Comparison of ENCODE assay signal across 21 cellular contexts in the genomic region with DNA sequence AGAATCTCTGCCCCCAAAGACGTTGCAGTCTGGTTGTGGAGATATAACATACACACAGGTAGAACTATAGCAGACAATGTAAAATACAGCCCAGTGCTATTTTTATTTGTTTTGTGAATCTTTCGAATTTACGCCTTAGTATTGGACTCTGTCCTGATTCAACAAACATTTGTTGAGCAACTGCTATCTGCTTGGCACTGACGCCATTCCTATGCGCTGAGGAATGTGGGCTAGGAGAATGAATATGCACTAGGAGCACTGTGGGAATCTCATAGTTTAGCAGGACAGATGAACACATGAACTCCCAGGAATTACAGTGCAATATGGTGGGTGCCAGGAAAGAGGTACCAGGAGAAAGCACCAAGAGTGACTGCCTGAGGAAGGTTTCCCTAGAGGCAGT.
A peak's percentile ranks its signal among the peaks of the same experiment; 100 is the strongest.
DNase-seq lines count a peak whose midpoint lies in the region; ATAC-seq and TF ChIP-seq lines count a peak whose summit lies in the region.
"Had no signal": no experiment of that assay in that cellular context is flagged by ENCODE, and none has a peak within 500 bp of the region (broad histone marks: within the 10 kb centered on the region; RNA-seq: fewer than 3 reads in every experiment).

No MANE protein-coding gene starts in this region.

- H3K79me2 ChIP-seq in osteoblast (ENCODE audit: insufficient read depth, low read length), result no peaks in the 10 kb centered on the region

- intact Hi-C loops in naive thymus-derived CD4-positive, alpha-beta T cell (cut with micrococcal nuclease), result no loop called here

- H3K36me3 Mint-ChIP-seq in naive thymus-derived CD4-positive, alpha-beta T cell, result peaks cover 0 to 40% (median 18%) of the 10 kb centered on the region in 5 donors

- H3K27ac Mint-ChIP-seq in naive thymus-derived CD4-positive, alpha-beta T cell, result no peak overlapping the region
- H3K27ac Mint-ChIP-seq: CD8-positive, alpha-beta memory T cell; HFFc6; IgD-negative memory B cell had no signal

- DNase-seq in NCI-H460 (ENCODE audit: extremely low read depth, low read depth) (peak; percentile 35), fibroblast of gingiva (ENCODE audit: low read depth) (peak; percentile 4), osteoblast (ENCODE audit: insufficient read length, low spot score, missing footprints) (no peak), hepatic stellate cell (ENCODE audit: low spot score) (no peak), AML-193 (lab: John Stamatoyannopoulos, UW) (no peak)
- no peak for DNase-seq in naive thymus-derived CD4-positive, alpha-beta T cell
- DNase-seq: C1 segment of cervical spinal cord; CD8-positive, alpha-beta memory T cell; DMS53; EL; H7; HFFc6; Kasumi-1; NCI-H1105; NCI-H2081; NCI-H510A; NCI-H748 treated with DMSO at 0.1 percent for 48 hours had no signal

- no peak overlapping the region for H3K27ac ChIP-seq in BLaER1 treated with 17β-estradiol and CSF1 and Interleukin-3, amounts not matched to agents 10 nM and 100 nM
- H3K27ac ChIP-seq in osteoblast (ENCODE audit: low read depth, low read length), result peak overlapping the region; percentile 34
- H3K27ac ChIP-seq in naive thymus-derived CD4-positive, alpha-beta T cell (ENCODE audit: low read depth, low read length), result no peak overlapping the region

- H3K4me3 Mint-ChIP-seq in naive thymus-derived CD4-positive, alpha-beta T cell, result no peak overlapping the region
- H3K4me3 Mint-ChIP-seq: CD8-positive, alpha-beta memory T cell; HFFc6 had no signal

- TF ChIP-seq CTCF in osteoblast (IDR thresholded peaks at IDR 0.05; ENCODE audit: extremely low read depth, low read depth, low read length), result no peak

- CTCF ChIA-PET in naive thymus-derived CD4-positive, alpha-beta T cell (lab: Charles Lee), result no interaction called here

- ATAC-seq in naive thymus-derived CD4-positive, alpha-beta T cell, result no peak
- ATAC-seq in GM21447 (IDR thresholded peaks at IDR 0.05; ENCODE audit: unreplicated experiment), result no peak
- ATAC-seq: Right ventricle myocardium inferior had no signal

- no peaks in the 10 kb centered on the region for H4K20me1 ChIP-seq in BLaER1 treated with 17β-estradiol and CSF1 and Interleukin-3, amounts not matched to agents 10 nM and 100 nM
- H4K20me1 ChIP-seq in osteoblast (ENCODE audit: insufficient read depth, low read length), result no peaks in the 10 kb centered on the region

- no peaks in the 10 kb centered on the region for H3K36me3 ChIP-seq in BLaER1 treated with 17β-estradiol and CSF1 and Interleukin-3, amounts not matched to agents 10 nM and 100 nM
- no peaks in the 10 kb centered on the region for H3K36me3 ChIP-seq in osteoblast (ENCODE audit: insufficient read depth, low read length)
- H3K36me3 ChIP-seq in naive thymus-derived CD4-positive, alpha-beta T cell (ENCODE audit: control insufficient read depth in 2 of 3, insufficient read depth in 3 of 3, low read length in 3 of 3), result no peaks in the 10 kb centered on the region

- H3K4me1 Mint-ChIP-seq in naive thymus-derived CD4-positive, alpha-beta T cell, result peaks cover 0 to 10% (median 0%) of the 10 kb centered on the region in 7 donors
- H3K4me1 Mint-ChIP-seq: CD8-positive, alpha-beta memory T cell had no signal

- POLR2A ChIA-PET in naive thymus-derived CD4-positive, alpha-beta T cell (lab: Charles Lee), result no interaction called here

- H3K9me3 ChIP-seq in BLaER1 treated with 17β-estradiol and CSF1 and Interleukin-3, amounts not matched to agents 10 nM and 100 nM (replicated peaks in 1 of 11), result no peaks in the 10 kb centered on the region
- H3K9me3 ChIP-seq in osteoblast (ENCODE audit: low read depth, low read length), result no peaks in the 10 kb centered on the region
- H3K9me3 ChIP-seq in naive thymus-derived CD4-positive, alpha-beta T cell (ENCODE audit: control insufficient read depth in 2 of 3, low read length in 3 of 3), result no peaks in the 10 kb centered on the region

- peaks cover 0 to 6% (median 0%) of the 10 kb centered on the region in 5 donors for H3K27me3 Mint-ChIP-seq in naive thymus-derived CD4-positive, alpha-beta T cell
- H3K27me3 Mint-ChIP-seq: CD8-positive, alpha-beta memory T cell; IgD-negative memory B cell had no signal

- H3K4me2 ChIP-seq in BLaER1 treated with 17β-estradiol and CSF1 and Interleukin-3, amounts not matched to agents 10 nM and 100 nM, result peak overlapping the region in 6 of 11 experiments; percentile 6 to 29 (median 14); a peak in 4 of 22 replicates
- H3K4me2 ChIP-seq in osteoblast (ENCODE audit: insufficient read depth, low read length), result peak overlapping the region; percentile 41

- no peaks in the 10 kb centered on the region for H3K9me3 Mint-ChIP-seq in naive thymus-derived CD4-positive, alpha-beta T cell
- H3K9me3 Mint-ChIP-seq: CD8-positive, alpha-beta memory T cell; HFFc6; IgD-negative memory B cell had no signal

- no peak overlapping the region for H3K9ac ChIP-seq in BLaER1 treated with 17β-estradiol and CSF1 and Interleukin-3, amounts not matched to agents 10 nM and 100 nM

- H2AFZ ChIP-seq in osteoblast (ENCODE audit: low read length), result no peak overlapping the region

- no peak overlapping the region for H3K4me3 ChIP-seq in BLaER1 treated with 17β-estradiol and CSF1 and Interleukin-3, amounts not matched to agents 10 nM and 100 nM
- H3K4me3 ChIP-seq in osteoblast (ENCODE audit: insufficient read depth, low read length), result no peak overlapping the region
- H3K4me3 ChIP-seq in naive thymus-derived CD4-positive, alpha-beta T cell (ENCODE audit: low read length), result no peak overlapping the region

- no peaks in the 10 kb centered on the region for H3K27me3 ChIP-seq in BLaER1 treated with 17β-estradiol and CSF1 and Interleukin-3, amounts not matched to agents 10 nM and 100 nM
- peaks cover 23% of the 10 kb centered on the region for H3K27me3 ChIP-seq in osteoblast (ENCODE audit: insufficient read depth, low read length)
- no peaks in the 10 kb centered on the region for H3K27me3 ChIP-seq in naive thymus-derived CD4-positive, alpha-beta T cell (ENCODE audit: control insufficient read depth in 2 of 2, insufficient read depth in 2 of 2, low read length in 2 of 2)

- peaks cover 0 to 6% (median 2%) of the 10 kb centered on the region in 10 experiments; a peak in 6 of 20 replicates for H3K4me1 ChIP-seq in BLaER1 treated with 17β-estradiol and CSF1 and Interleukin-3, amounts not matched to agents 10 nM and 100 nM
- H3K4me1 ChIP-seq in osteoblast (ENCODE audit: insufficient read depth, low read length), result peaks cover 5% of the 10 kb centered on the region
- no peaks in the 10 kb centered on the region for H3K4me1 ChIP-seq in naive thymus-derived CD4-positive, alpha-beta T cell (ENCODE audit: control insufficient read depth in 2 of 2, insufficient read depth in 2 of 2, low read length in 2 of 2)

Comparison
In these comparisons a context has a peak if more than half of its experiments do, and no peak if none do; other contexts are left out.
1. DNase-seq: peak in NCI-H460 (single experiment) and fibroblast of gingiva (single experiment); none in osteoblast (single experiment), hepatic stellate cell (single experiment), naive thymus-derived CD4-positive, alpha-beta T cell (0 of 9) and AML-193 (0 of 2).